8 cellular contexts compared by ENCODE assay signal in genomic region chr5:95961617-95962474, GRCh38. TPM values are rescaled to one million over a fixed set of nuclear protein-coding genes. Genes with fewer than 3 reads are reported as not detected.
A peak's percentile ranks its signal among the peaks of the same experiment; 100 is the strongest.
DNase-seq lines count a peak whose midpoint lies in the region; ATAC-seq, FAIRE-seq and TF ChIP-seq lines count a peak whose summit lies in the region.

Gene ELL2 (minus strand): TSS chr5:95961851. CDS start chr5:95961721, 130 bp downstream.

- H3K9me3 ChIP-seq in heart right ventricle (no peaks in the 10 kb centered on the region), transverse colon (no peaks in the 10 kb centered on the region)

- no peaks in the 10 kb centered on the region for H3K9me3 Mint-ChIP-seq in T-helper 1 cell treated with Interleukin-12 subunit alpha and Interleukin-12 subunit beta and Interleukin-4 antibody, amounts not matched to agents 30 μg/mL and 1 μg/mL, for 36 hours

- H3K4me1 Mint-ChIP-seq in T-helper 1 cell treated with Interleukin-12 subunit alpha and Interleukin-12 subunit beta and Interleukin-4 antibody, amounts not matched to agents 30 μg/mL and 1 μg/mL, for 36 hours (ENCODE audit: low read depth): peaks cover 41% of the 10 kb centered on the region

- peak; percentile 98 for FAIRE-seq in GM12891 (lab: Jason Lieb, UNC)

- peaks cover 27% of the 10 kb centered on the region for H3K36me3 Mint-ChIP-seq in T-helper 1 cell treated with Interleukin-12 subunit alpha and Interleukin-12 subunit beta and Interleukin-4 antibody, amounts not matched to agents 30 μg/mL and 1 μg/mL, for 36 hours (ENCODE audit: low read depth)

- in situ Hi-C loops in transverse colon (cut with MboI; ENCODE audit: low pct_ligation_motif_present in 1 of 4, low pct_unique_long_range_greater_than_20kb in 1 of 4, low sequenced_read_pairs in 3 of 4): loop anchor here in 2 of 4 donors (25.0 kb wide), 2 partner anchors 100 to 375 kb away; no protein-coding TSS in a partner anchor

- DNase-seq in GM12891 (ENCODE audit: insufficient read length, low spot score) (peak; percentile 76), NCI-H1105 treated with DMSO at 0.1 percent for 48 hours (lab: John Stamatoyannopoulos, UW) (peak; percentile 31), amniotic stem cell (lab: John Stamatoyannopoulos, UW) (peak; percentile 92), heart right ventricle (peak; percentile 97), pons (ENCODE audit: low spot score) (peak; percentile 99), transverse colon (peak; percentile 100)

- H3K4me1 ChIP-seq in heart right ventricle: peaks cover 0 to 43% (median 32%) of the 10 kb centered on the region in 9 donors
- H3K4me1 ChIP-seq in transverse colon: peaks cover 3 to 40% (median 25%) of the 10 kb centered on the region in 4 donors

- WGBS in heart right ventricle, 2 donors: 0% methylated on average over 63 of the region's 63 CpGs
- WGBS in transverse colon (ENCODE audit: low coverage in 1 of 2), 2 donors: 0 to 1% methylated on average over 3 to 33 of the region's 63 CpGs

- H3K27me3 ChIP-seq in heart right ventricle (no peaks in the 10 kb centered on the region), transverse colon (no peaks in the 10 kb centered on the region)

- peak; percentile 99 for TF ChIP-seq EP300 in transverse colon (IDR thresholded peaks at IDR 0.05; ENCODE audit: low read depth)

- peak within 1 kb of the TSS; percentile 71 to 96 (median 88) for H3K4me3 ChIP-seq in heart right ventricle
- peak within 1 kb of the TSS; percentile 86 to 95 (median 93) for H3K4me3 ChIP-seq in transverse colon

- TF ChIP-seq POLR2A in GM12891 (IDR thresholded peaks at IDR 0.05; ENCODE audit: low read depth, low read length) (no peak), transverse colon (IDR thresholded peaks at IDR 0.05) (peak; percentile 98)

- H3K27ac ChIP-seq in heart right ventricle: peak within 1 kb of the TSS; percentile 90 to 100 (median 98)
- peak within 1 kb of the TSS; percentile 98 to 100 (median 99) for H3K27ac ChIP-seq in transverse colon

- H3K4me3 Mint-ChIP-seq in T-helper 1 cell treated with Interleukin-12 subunit alpha and Interleukin-12 subunit beta and Interleukin-4 antibody, amounts not matched to agents 30 μg/mL and 1 μg/mL, for 36 hours: peak within 1 kb of the TSS; percentile 99

- ATAC-seq in HG02642 (IDR thresholded peaks at IDR 0.05; ENCODE audit: poor library complexity, unreplicated experiment) (peak; percentile 89), heart right ventricle (peak; percentile 90 to 96 (median 94))

- intact Hi-C loops in heart right ventricle (cut with DNase I) (loop anchor here in 8 of 10 donors (1.0 to 10.0 kb wide), 17 partner anchors 100 to 407 kb away; partner anchors contain the start of genes ARSK (in 1 of the 8), RFESD (in 1 of the 8) and SKIC3 (in 1 of the 8)), transverse colon (cut with DNase I; ENCODE audit: low total_unique reads) (no loop called here)

- TF ChIP-seq CTCF in heart right ventricle (IDR thresholded peaks at IDR 0.05) (no peak), transverse colon (IDR thresholded peaks at IDR 0.05) (no peak)

- no peaks in the 10 kb centered on the region for H3K27me3 Mint-ChIP-seq in T-helper 1 cell treated with Interleukin-12 subunit alpha and Interleukin-12 subunit beta and Interleukin-4 antibody, amounts not matched to agents 30 μg/mL and 1 μg/mL, for 36 hours (ENCODE audit: low read depth)

- H3K27ac Mint-ChIP-seq in T-helper 1 cell treated with Interleukin-12 subunit alpha and Interleukin-12 subunit beta and Interleukin-4 antibody, amounts not matched to agents 30 μg/mL and 1 μg/mL, for 36 hours: peak within 1 kb of the TSS; percentile 99

- H3K36me3 ChIP-seq in heart right ventricle (no peaks in the 10 kb centered on the region), transverse colon (no peaks in the 10 kb centered on the region)

TF ChIP-seq in GM12891, 5 proteins besides CTCF, POLR2A, EP300 and RAD21:
- TF ChIP-seq PAX5 (IDR thresholded peaks at IDR 0.05; ENCODE audit: insufficient read depth, low read length, severe bottlenecking): no peak
- TF ChIP-seq POU2F2 (IDR thresholded peaks at IDR 0.05; ENCODE audit: low read depth, low read length): peak; percentile 4; the same call in 1 of the 2 replicates
- TF ChIP-seq SPI1 (IDR thresholded peaks at IDR 0.05; ENCODE audit: low read depth, low read length): no peak
- TF ChIP-seq POLR2AphosphoS5 (IDR thresholded peaks at IDR 0.05; ENCODE audit: low read depth, low read length): no peak
- peak; percentile 77; the same call in 1 of the 2 replicates for TF ChIP-seq TAF1 (IDR thresholded peaks at IDR 0.05; ENCODE audit: low read depth, low read length)

RNA-seq across cellular contexts. Expression of gene ELL2, which starts in this region (rescaled TPM):
- 19.1 TPM for polyA plus RNA-seq in GM12891 (2012; ENCODE audit: low read depth, missing spikeins)
- total RNA-seq in heart right ventricle (10 to 100 TPM; 19.2 to 68.2 (median 27.2) TPM), transverse colon (10 to 100 TPM in 3 of 4 donors, 1 to 10 TPM in 1; 5.8 to 46.8 (median 19.7) TPM)
- polyA plus RNA-seq in heart right ventricle: 10 to 100 TPM; 10.5 to 30.7 TPM

Comparison
In these comparisons a context has a peak if more than half of its experiments do, and no peak if none do; other contexts are left out.
1. Peak in every context shown above with its lines: DNase-seq, ATAC-seq, H3K4me3 ChIP-seq and H3K27ac ChIP-seq.
2. DNase-seq: peak in every context shown above with its lines; median percentile 100 in transverse colon; 99 in pons; 97 in heart right ventricle; 92 in amniotic stem cell; 76 in GM12891; 31 in NCI-H1105 treated with DMSO at 0.1 percent for 48 hours.